1 cellular context compared by ENCODE assay signal in the genomic region with DNA sequence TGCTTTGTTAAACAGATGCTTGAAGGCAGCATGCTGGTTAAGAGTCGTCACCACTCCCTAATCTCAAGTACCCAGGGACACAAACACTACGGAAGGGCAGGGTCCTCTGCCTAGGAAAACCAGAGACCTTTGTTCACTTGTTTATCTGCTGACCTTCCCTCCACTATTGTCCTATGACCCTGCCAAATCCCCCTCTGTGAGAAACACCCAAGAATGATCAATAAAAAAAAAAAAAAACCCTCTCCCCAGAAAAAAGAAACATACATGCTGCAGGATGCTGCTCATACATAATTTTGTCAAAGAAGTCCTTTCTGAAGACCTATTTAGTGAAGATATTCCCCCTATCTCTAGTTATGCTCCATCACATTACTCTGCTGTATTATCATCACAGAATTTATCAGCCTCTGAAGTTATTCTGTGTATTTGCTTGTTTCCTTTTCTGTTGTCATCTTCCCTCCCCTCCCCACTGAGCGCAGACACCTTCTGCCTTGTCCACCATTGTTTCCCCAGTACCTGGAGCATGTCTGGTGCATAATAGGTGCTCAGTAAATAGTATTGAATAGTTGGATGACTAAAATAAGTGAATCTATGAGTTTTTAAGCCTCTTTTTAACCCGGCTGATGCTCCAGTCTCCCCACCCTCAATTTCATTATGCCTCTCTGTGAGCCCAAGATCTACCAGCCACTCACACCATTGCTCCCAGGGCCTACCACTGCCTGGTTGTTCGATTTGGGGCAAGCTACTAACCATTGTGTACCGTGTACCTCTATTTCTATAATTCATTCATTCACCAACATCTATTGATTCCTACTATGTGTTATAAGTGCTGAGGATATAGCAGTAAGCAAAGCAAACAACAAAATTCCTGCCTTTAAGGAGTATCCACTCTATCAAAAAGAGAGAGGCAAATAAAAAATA.
TF ChIP-seq lines count a peak whose summit lies in the region.

No MANE protein-coding gene starts in this region.

TF ChIP-seq in IMR-90, 13 proteins besides CTCF, POLR2A, EP300 and RAD21:
- TF ChIP-seq RCOR1 (IDR thresholded peaks at IDR 0.05; ENCODE audit: insufficient replicate concordance, low read length) (no peak), CEBPB (IDR thresholded peaks at IDR 0.05; ENCODE audit: low read depth, low read length) (no peak), MXI1 (IDR thresholded peaks at IDR 0.05; ENCODE audit: borderline replicate concordance, low read depth, low read length) (no peak), MAZ (IDR thresholded peaks at IDR 0.05; ENCODE audit: borderline replicate concordance, low read depth, low read length) (no peak)
